In genomic region chr9:131744171-131744714, GRCh38 we compare ENCODE assay signal across 11 cellular contexts. TPM values are rescaled to one million over a fixed set of nuclear protein-coding genes. Genes with fewer than 3 reads are reported as not detected.
DNase-seq lines count a peak whose midpoint lies in the region; ATAC-seq and TF ChIP-seq lines count a peak whose summit lies in the region.
"Had no signal": no experiment of that assay in that cellular context is flagged by ENCODE, and none has a peak within 500 bp of the region (broad histone marks: within the 10 kb centered on the region; RNA-seq: fewer than 3 reads in every experiment).

No MANE protein-coding gene starts in this region.

- no peak for TF ChIP-seq EP300 in suprapubic skin (IDR thresholded peaks at IDR 0.05)

- DNase-seq in activated gamma-delta T cell treated with Interleukin-2 at 50 U/mL for 16 hours (peak; percentile 45), activated gamma-delta T cell (lab: John Stamatoyannopoulos, UW) (no peak), T-helper 17 cell (no peak), epithelial cell of prostate (ENCODE audit: low read depth, low spot score) (peak; percentile 27), DMS153 treated with DMSO at 0.1 percent for 48 hours (lab: John Stamatoyannopoulos, UW; ENCODE audit: unreplicated experiment) (no peak), foreskin fibroblast (no peak), suprapubic skin (ENCODE audit: low spot score in 2 of 2) (no peak)
- DNase-seq: NCI-H1436 treated with DMSO at 0.1 percent for 48 hours had no signal

- H3K36me3 Mint-ChIP-seq in T-helper 17 cell (ENCODE audit: low read depth) = no peaks in the 10 kb centered on the region

- H3K27me3 ChIP-seq in thymus (ENCODE audit: control insufficient read depth, insufficient read depth) (no peaks in the 10 kb centered on the region), suprapubic skin (no peaks in the 10 kb centered on the region)

- 47% methylated on average over 9 of the region's 9 CpGs for WGBS in thymus
- WGBS in suprapubic skin = 67% methylated on average over 9 of the region's 9 CpGs

- no peaks in the 10 kb centered on the region for H3K36me3 ChIP-seq in thymus (ENCODE audit: control insufficient read depth, insufficient read depth)
- no peaks in the 10 kb centered on the region for H3K36me3 ChIP-seq in suprapubic skin

- TF ChIP-seq CTCF in foreskin fibroblast (IDR thresholded peaks at IDR 0.05; ENCODE audit: low read depth, low read length) (no peak), suprapubic skin (IDR thresholded peaks at IDR 0.05) (no peak)

- ATAC-seq in T-helper 17 cell = peak; percentile 43
- ATAC-seq: Right ventricle myocardium inferior, sciatic nerve had no signal

- peak overlapping the region; percentile 98 for H3K27ac Mint-ChIP-seq in T-helper 17 cell

- peaks cover 25% of the 10 kb centered on the region for H3K4me1 Mint-ChIP-seq in T-helper 17 cell

- H3K4me3 ChIP-seq in thymus (ENCODE audit: low read length) (no peak overlapping the region), foreskin fibroblast (ENCODE audit: low read depth in 1 of 2, low read length in 2 of 2) (no peak overlapping the region), suprapubic skin (no peak overlapping the region)

- no peak for TF ChIP-seq POLR2A in suprapubic skin (IDR thresholded peaks at IDR 0.05)

- peak overlapping the region; percentile 86 for H3K4me3 Mint-ChIP-seq in T-helper 17 cell

- no peaks in the 10 kb centered on the region for H3K4me1 ChIP-seq in thymus (ENCODE audit: control insufficient read depth, insufficient read depth, low read length)
- peaks cover 14% of the 10 kb centered on the region for H3K4me1 ChIP-seq in suprapubic skin

- H3K27me3 Mint-ChIP-seq in T-helper 17 cell = no peaks in the 10 kb centered on the region

- H3K27ac ChIP-seq in epithelial cell of prostate (peak overlapping the region; percentile 1), thymus (ENCODE audit: low read depth) (peak overlapping the region; percentile 73), suprapubic skin (no peak overlapping the region)

- H3K9me3 ChIP-seq in T-helper 17 cell (ENCODE audit: control insufficient read depth, low read length, poor library complexity, severe bottlenecking) (no peaks in the 10 kb centered on the region), thymus (ENCODE audit: control insufficient read depth) (no peaks in the 10 kb centered on the region), suprapubic skin (no peaks in the 10 kb centered on the region)

RNA-seq across cellular contexts. Expression of gene RAPGEF1, which starts 4.4 kb away (rescaled TPM):
- total RNA-seq in T-helper 17 cell = 100 to 1,000 TPM; 176 to 209 TPM
- 25.9 TPM for polyA plus RNA-seq in thymus
- total RNA-seq in suprapubic skin = 10 to 100 TPM; 43.0 to 58.3 (median 51.7) TPM

Comparison
In these comparisons a context has a peak if more than half of its experiments do, and no peak if none do; other contexts are left out.
1. DNase-seq: peak in activated gamma-delta T cell treated with Interleukin-2 at 50 U/mL for 16 hours (single experiment) and epithelial cell of prostate (single experiment); none in activated gamma-delta T cell (single experiment), T-helper 17 cell (0 of 3), DMS153 treated with DMSO at 0.1 percent for 48 hours (single experiment), foreskin fibroblast (0 of 2) and suprapubic skin (0 of 2).